ENCODE assay signal across 8 cellular contexts in genomic region chr10:132420469-132421376, GRCh38. TPM values are rescaled to one million over a fixed set of nuclear protein-coding genes. Genes with fewer than 3 reads are reported as not detected.
DNase-seq lines count a peak whose midpoint lies in the region; ATAC-seq and TF ChIP-seq lines count a peak whose summit lies in the region.

No MANE protein-coding gene starts in this region.

- no peaks in the 10 kb centered on the region for H3K36me3 Mint-ChIP-seq in activated CD8-positive, alpha-beta memory T cell treated with anti-CD3 and anti-CD28 coated beads, Interleukin-2, amount 10 ng/mL, durations not matched to agents 7 days and 5 days
- peaks cover 4% of the 10 kb centered on the region for H3K36me3 Mint-ChIP-seq in glutamatergic neuron (ENCODE audit: unreplicated experiment)
- no peaks in the 10 kb centered on the region for H3K36me3 Mint-ChIP-seq in stimulated activated effector memory CD8-positive, alpha-beta T cell treated with anti-CD3 and anti-CD28 coated beads, Interleukin-12 subunit alpha, Interleukin-12 subunit beta, amount 100 ng/mL, for 72 hours

- H2AFZ ChIP-seq in OCI-LY1 (ENCODE audit: low read length): no peak overlapping the region

- no peak overlapping the region for H3K4me3 Mint-ChIP-seq in activated CD8-positive, alpha-beta memory T cell treated with anti-CD3 and anti-CD28 coated beads, Interleukin-2, amount 10 ng/mL, durations not matched to agents 7 days and 5 days
- no peak overlapping the region for H3K4me3 Mint-ChIP-seq in glutamatergic neuron (ENCODE audit: unreplicated experiment)
- H3K4me3 Mint-ChIP-seq in stimulated activated effector memory CD8-positive, alpha-beta T cell treated with anti-CD3 and anti-CD28 coated beads, Interleukin-12 subunit alpha, Interleukin-12 subunit beta, amount 100 ng/mL, for 72 hours: no peak overlapping the region

- no peaks in the 10 kb centered on the region for H3K9me2 ChIP-seq in OCI-LY1 (ENCODE audit: low read depth, low read length)

- peak overlapping the region; percentile 87 for H3K27ac ChIP-seq in OCI-LY1 (ENCODE audit: low read depth, low read length, poor library complexity, severe bottlenecking)

- no peaks in the 10 kb centered on the region for H3K79me2 ChIP-seq in OCI-LY1 (ENCODE audit: insufficient read depth, low read length)

- no peak for TF ChIP-seq CTCF in OCI-LY1 (IDR thresholded peaks at IDR 0.05; ENCODE audit: low read length)
- no peak for TF ChIP-seq CTCF in glutamatergic neuron (IDR thresholded peaks at IDR 0.05; ENCODE audit: partially characterized antibody, unreplicated experiment)

- H3K27me3 ChIP-seq in OCI-LY1 (ENCODE audit: insufficient read depth, low read length): no peaks in the 10 kb centered on the region

- no peaks in the 10 kb centered on the region for H3F3A ChIP-seq in OCI-LY1 (ENCODE audit: insufficient read depth, low read length)

- no peak overlapping the region for H3K9ac ChIP-seq in OCI-LY1 (ENCODE audit: low read length)

- H3K4me1 Mint-ChIP-seq in activated CD8-positive, alpha-beta memory T cell treated with anti-CD3 and anti-CD28 coated beads, Interleukin-2, amount 10 ng/mL, durations not matched to agents 7 days and 5 days: peaks cover 15% of the 10 kb centered on the region
- H3K4me1 Mint-ChIP-seq in glutamatergic neuron (ENCODE audit: low read depth, unreplicated experiment): peaks cover 45% of the 10 kb centered on the region
- peaks cover 18% of the 10 kb centered on the region for H3K4me1 Mint-ChIP-seq in stimulated activated effector memory CD8-positive, alpha-beta T cell treated with anti-CD3 and anti-CD28 coated beads, Interleukin-12 subunit alpha, Interleukin-12 subunit beta, amount 100 ng/mL, for 72 hours

- CTCF ChIA-PET in activated CD8-positive, alpha-beta memory T cell treated with anti-CD3 and anti-CD28 coated beads, Interleukin-2, amount 10 ng/mL, durations not matched to agents 7 days and 5 days (lab: Charles Lee): interaction anchor here (0.5 to 1.4 kb wide), 3 partner anchors 16 to 26 kb away, joined by 4 to 6 read pairs (median 4); no protein-coding TSS in a partner anchor

- no peak overlapping the region; the same call in 1 of the 2 replicates for H3K4me2 ChIP-seq in OCI-LY1 (ENCODE audit: low read length)

- no peak overlapping the region for H3K27ac Mint-ChIP-seq in activated CD8-positive, alpha-beta memory T cell treated with anti-CD3 and anti-CD28 coated beads, Interleukin-2, amount 10 ng/mL, durations not matched to agents 7 days and 5 days
- H3K27ac Mint-ChIP-seq in glutamatergic neuron (ENCODE audit: unreplicated experiment): peak overlapping the region; percentile 59
- H3K27ac Mint-ChIP-seq in stimulated activated effector memory CD8-positive, alpha-beta T cell treated with anti-CD3 and anti-CD28 coated beads, Interleukin-12 subunit alpha, Interleukin-12 subunit beta, amount 100 ng/mL, for 72 hours: peak overlapping the region; percentile 91

- H3K9me3 ChIP-seq in OCI-LY1 (ENCODE audit: low read length): no peaks in the 10 kb centered on the region

- H3K27me3 Mint-ChIP-seq in activated CD8-positive, alpha-beta memory T cell treated with anti-CD3 and anti-CD28 coated beads, Interleukin-2, amount 10 ng/mL, durations not matched to agents 7 days and 5 days: no peaks in the 10 kb centered on the region
- peaks cover 23% of the 10 kb centered on the region for H3K27me3 Mint-ChIP-seq in glutamatergic neuron (ENCODE audit: unreplicated experiment)

- H3K4me1 ChIP-seq in OCI-LY1 (ENCODE audit: insufficient read depth, low read length, severe bottlenecking): peaks cover 35% of the 10 kb centered on the region

- ATAC-seq in activated CD8-positive, alpha-beta memory T cell treated with anti-CD3 and anti-CD28 coated beads, Interleukin-2, amount 10 ng/mL, durations not matched to agents 7 days and 5 days: peak; percentile 27
- peak; percentile 50 for ATAC-seq in stimulated activated effector memory CD8-positive, alpha-beta T cell treated with anti-CD3 and anti-CD28 coated beads, Interleukin-12 subunit alpha, Interleukin-12 subunit beta, amount 100 ng/mL, for 72 hours

- H3K36me3 ChIP-seq in OCI-LY1 (ENCODE audit: insufficient read depth, low read length): no peaks in the 10 kb centered on the region

- H3K4me3 ChIP-seq in OCI-LY1 (ENCODE audit: low read depth, low read length, poor library complexity, severe bottlenecking): no peak overlapping the region

- H4K20me1 ChIP-seq in OCI-LY1 (ENCODE audit: insufficient read depth, low read length): no peaks in the 10 kb centered on the region

- no peaks in the 10 kb centered on the region for H3K9me3 Mint-ChIP-seq in activated CD8-positive, alpha-beta memory T cell treated with anti-CD3 and anti-CD28 coated beads, Interleukin-2, amount 10 ng/mL, durations not matched to agents 7 days and 5 days (ENCODE audit: low read depth)
- peaks cover 27% of the 10 kb centered on the region for H3K9me3 Mint-ChIP-seq in glutamatergic neuron (ENCODE audit: unreplicated experiment)
- no peaks in the 10 kb centered on the region for H3K9me3 Mint-ChIP-seq in stimulated activated effector memory CD8-positive, alpha-beta T cell treated with anti-CD3 and anti-CD28 coated beads, Interleukin-12 subunit alpha, Interleukin-12 subunit beta, amount 100 ng/mL, for 72 hours

- DNase-seq in activated CD8-positive, alpha-beta memory T cell treated with anti-CD3 and anti-CD28 coated beads, Interleukin-2, amount 10 ng/mL, durations not matched to agents 7 days and 5 days: no peak
- no peak for DNase-seq in activated CD8-positive, alpha-beta memory T cell treated with anti-CD3 and anti-CD28 coated beads, Interleukin-2, amount 50 U/mL, for 4 hours
- no peak for DNase-seq in glutamatergic neuron
- no peak for DNase-seq in stimulated activated effector memory CD8-positive, alpha-beta T cell treated with anti-CD3 and anti-CD28 coated beads, Interleukin-12 subunit alpha, Interleukin-12 subunit beta, amount 100 ng/mL, for 72 hours (ENCODE audit: low spot score in 2 of 2)
- DNase-seq in dermis blood vessel endothelial cell: no peak
- DNase-seq in HPDE6-E6E7 (ENCODE audit: extremely low spot score): no peak
- no peak for DNase-seq in activated effector memory CD4-positive, alpha-beta T cell treated with anti-CD3 and anti-CD28 coated beads, Interleukin-2, amount 50 U/mL, for 16 hours

RNA-seq across cellular contexts. Expression of gene PWWP2B, which starts 23.7 kb away (rescaled TPM):
- 10 to 100 TPM in 1 of 2 experiments, 1 to 10 TPM in 1; 6.9 to 12.8 TPM for total RNA-seq in activated CD8-positive, alpha-beta memory T cell treated with anti-CD3 and anti-CD28 coated beads, Interleukin-2, amount 10 ng/mL, durations not matched to agents 7 days and 5 days
- total RNA-seq in glutamatergic neuron (ENCODE audit: unreplicated experiment) (49.4 TPM), dermis blood vessel endothelial cell (15.1 and 16.3 TPM in 2 replicates)
